In the genomic region with DNA sequence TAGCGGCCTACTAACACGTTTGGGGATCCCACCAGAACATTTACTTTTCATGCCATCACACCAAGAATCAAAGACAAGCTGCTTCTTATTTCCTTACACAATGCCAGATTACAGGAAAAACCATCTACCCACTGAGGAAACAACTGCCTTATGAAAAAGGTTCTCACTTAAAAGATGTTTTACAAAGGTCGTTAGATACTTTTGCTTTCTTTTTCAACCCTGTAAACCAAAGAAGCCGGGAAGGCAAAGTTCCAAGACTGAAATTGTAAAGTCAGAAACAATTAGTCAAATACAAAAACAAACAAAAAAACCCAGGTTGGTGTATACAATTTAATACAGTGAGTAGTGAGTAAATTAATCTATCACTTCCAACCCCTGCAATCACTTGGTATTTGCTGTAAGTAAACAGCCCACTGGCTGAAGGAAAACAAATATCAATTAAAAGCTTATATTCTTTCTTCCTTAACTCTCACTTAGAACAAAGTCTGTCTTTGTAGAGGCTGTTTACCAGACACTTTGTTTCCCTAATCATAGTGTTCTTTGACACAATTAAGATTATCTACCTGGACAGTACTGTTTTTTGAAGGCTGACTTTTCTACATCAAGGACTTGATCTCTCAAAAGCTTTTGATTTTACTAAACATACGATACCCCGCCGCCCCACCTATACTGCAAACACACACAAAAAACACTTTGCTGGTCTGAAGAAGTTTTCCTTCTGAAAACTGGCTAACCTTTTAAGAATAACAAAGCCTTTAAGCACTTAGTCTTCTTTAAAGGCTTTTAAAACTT, we compare ENCODE assay signal across 12 cellular contexts. TPM values are rescaled to one million over a fixed set of nuclear protein-coding genes. Genes with fewer than 3 reads are reported as not detected.
A peak's percentile ranks its signal among the peaks of the same experiment; 100 is the strongest.
DNase-seq lines count a peak whose midpoint lies in the region; ATAC-seq and TF ChIP-seq lines count a peak whose summit lies in the region.
"Had no signal": no experiment of that assay in that cellular context is flagged by ENCODE, and none has a peak within 500 bp of the region (broad histone marks: within the 10 kb centered on the region; RNA-seq: fewer than 3 reads in every experiment).

No MANE protein-coding gene starts in this region.

- H3K23ac ChIP-seq in mesendoderm (ENCODE audit: low read length) = no peak overlapping the region

- peak overlapping the region; percentile 40 for H3K4me2 ChIP-seq in BLaER1
- H3K4me2 ChIP-seq in PC-9 = no peak overlapping the region
- H3K4me2 ChIP-seq in mesendoderm (ENCODE audit: low read length) = no peak overlapping the region

- no peaks in the 10 kb centered on the region for H3K27me3 Mint-ChIP-seq in IgD-negative memory B cell
- no peaks in the 10 kb centered on the region for H3K27me3 Mint-ChIP-seq in naive thymus-derived CD4-positive, alpha-beta T cell

- no peak for ATAC-seq in naive thymus-derived CD4-positive, alpha-beta T cell
- ATAC-seq: gastroesophageal sphincter had no signal

- H3K9me2 ChIP-seq in PC-9 (ENCODE audit: insufficient read depth) = no peaks in the 10 kb centered on the region

- H3K9ac ChIP-seq in BLaER1 (peak overlapping the region; percentile 15; the same call in 1 of the 2 replicates), mesendoderm (ENCODE audit: low read length) (no peak overlapping the region)

- no peak overlapping the region for H2AK5ac ChIP-seq in mesendoderm (ENCODE audit: low read length)

- no peak for TF ChIP-seq POLR2A in testis (IDR thresholded peaks at IDR 0.05)

- H3K4me3 Mint-ChIP-seq in IgD-negative memory B cell = peak overlapping the region in 1 of 4 donors; percentile 63
- peak overlapping the region in 9 of 10 donors; percentile 63 to 84 (median 70) for H3K4me3 Mint-ChIP-seq in naive thymus-derived CD4-positive, alpha-beta T cell

- H3K27ac ChIP-seq in BLaER1 = peak overlapping the region; percentile 15; the same call in 1 of the 2 replicates
- H3K27ac ChIP-seq in naive thymus-derived CD4-positive, alpha-beta T cell (ENCODE audit: low read depth, low read length) = peak overlapping the region; percentile 58
- H3K27ac ChIP-seq in PC-9 = no peak overlapping the region
- H3K27ac ChIP-seq in testis = peak overlapping the region in 1 of 2 donors; percentile 38
- H3K27ac ChIP-seq in mesendoderm (ENCODE audit: low read depth, low read length) = no peak overlapping the region
- H3K27ac ChIP-seq: gastroesophageal sphincter had no signal

- H3K4me3 ChIP-seq in BLaER1 (no peak overlapping the region), PC-9 (no peak overlapping the region), testis (no peak overlapping the region), mesendoderm (ENCODE audit: low read length) (no peak overlapping the region)
- peak overlapping the region; percentile 32 for H3K4me3 ChIP-seq in naive thymus-derived CD4-positive, alpha-beta T cell (ENCODE audit: low read length)
- H3K4me3 ChIP-seq: gastroesophageal sphincter had no signal

- CTCF ChIA-PET in naive thymus-derived CD4-positive, alpha-beta T cell (lab: Charles Lee) = interaction anchor here (0.6 kb wide), 1 partner anchor 1980 kb away, joined by 3 read pairs; no protein-coding TSS in a partner anchor
- CTCF ChIA-PET in PC-9 (lab: Charles Lee) = no interaction called here

- no peak overlapping the region for H2BK15ac ChIP-seq in mesendoderm (replicated peaks; ENCODE audit: low read depth)

- no peaks in the 10 kb centered on the region for H3K9me3 Mint-ChIP-seq in IgD-negative memory B cell
- peaks cover 0 to 6% (median 0%) of the 10 kb centered on the region in 11 donors for H3K9me3 Mint-ChIP-seq in naive thymus-derived CD4-positive, alpha-beta T cell

- H4K5ac ChIP-seq in mesendoderm (ENCODE audit: low read length) = no peak overlapping the region

- H4K8ac ChIP-seq in mesendoderm (ENCODE audit: low read depth, low read length) = no peak overlapping the region

- H3K4me1 ChIP-seq in BLaER1 (peaks cover 13% of the 10 kb centered on the region), PC-9 (replicated peaks; ENCODE audit: insufficient read depth) (no peaks in the 10 kb centered on the region), testis (no peaks in the 10 kb centered on the region), mesendoderm (ENCODE audit: control insufficient read depth, low read depth, low read length) (no peaks in the 10 kb centered on the region)
- H3K4me1 ChIP-seq in naive thymus-derived CD4-positive, alpha-beta T cell (ENCODE audit: control insufficient read depth in 2 of 2, insufficient read depth in 2 of 2, low read length in 2 of 2) = peaks cover 4 to 6% of the 10 kb centered on the region in 2 donors
- H3K4me1 ChIP-seq: gastroesophageal sphincter had no signal

- peaks cover 6% of the 10 kb centered on the region for H3K36me3 Mint-ChIP-seq in IgD-negative memory B cell
- peaks cover 6 to 36% (median 26%) of the 10 kb centered on the region in 5 donors for H3K36me3 Mint-ChIP-seq in naive thymus-derived CD4-positive, alpha-beta T cell

- H3K9me3 ChIP-seq in BLaER1 (peaks cover 5% of the 10 kb centered on the region), PC-9 (ENCODE audit: insufficient read depth, low read depth) (no peaks in the 10 kb centered on the region), testis (no peaks in the 10 kb centered on the region)
- H3K9me3 ChIP-seq in naive thymus-derived CD4-positive, alpha-beta T cell (ENCODE audit: control insufficient read depth in 2 of 3, low read length in 3 of 3) = no peaks in the 10 kb centered on the region
- H3K9me3 ChIP-seq: gastroesophageal sphincter had no signal

- H4K20me1 ChIP-seq in BLaER1 (peaks cover 24% of the 10 kb centered on the region; the same call in 1 of the 2 replicates), PC-9 (ENCODE audit: insufficient read depth) (no peaks in the 10 kb centered on the region)

- H2BK120ac ChIP-seq in mesendoderm (ENCODE audit: low read depth, low read length) = no peak overlapping the region

- TF ChIP-seq CTCF in PC-9 (conservative IDR thresholded peaks at IDR 0.05) (no peak), testis (IDR thresholded peaks at IDR 0.05) (no peak)

- no peaks in the 10 kb centered on the region; the same call in 1 of the 2 replicates for H3F3A ChIP-seq in PC-9 (ENCODE audit: insufficient read depth, low read depth)

- WGBS in testis, 2 donors = 61 to 66% methylated on average over 7 of the region's 7 CpGs
- no CpG with 5 or more reads among the region's 7 CpGs for WGBS in mesendoderm (ENCODE audit: extremely low coverage, insufficient coverage, low lambda C conversion rate)

- H2AFZ ChIP-seq in PC-9 = no peak overlapping the region

- no TSS peak for BruUV-seq in PC-9 (replicated peaks; lab: Mats Ljungman, UMichigan)

- H3K27me3 ChIP-seq in BLaER1 (no peaks in the 10 kb centered on the region), PC-9 (ENCODE audit: insufficient read depth, low read depth) (no peaks in the 10 kb centered on the region), testis (no peaks in the 10 kb centered on the region), mesendoderm (ENCODE audit: insufficient read depth, low read length, poor library complexity) (no peaks in the 10 kb centered on the region)
- H3K27me3 ChIP-seq in naive thymus-derived CD4-positive, alpha-beta T cell (ENCODE audit: control insufficient read depth in 2 of 2, insufficient read depth in 2 of 2, low read length in 2 of 2) = no peaks in the 10 kb centered on the region
- H3K27me3 ChIP-seq: gastroesophageal sphincter had no signal

- peak overlapping the region; percentile 1 to 65 (median 59) for H3K27ac Mint-ChIP-seq in IgD-negative memory B cell
- peak overlapping the region; percentile 61 to 90 (median 80) for H3K27ac Mint-ChIP-seq in naive thymus-derived CD4-positive, alpha-beta T cell

- POLR2A ChIA-PET in naive thymus-derived CD4-positive, alpha-beta T cell (lab: Charles Lee) = no interaction called here
- POLR2A ChIA-PET in PC-9 (lab: Charles Lee; ENCODE audit: unreplicated experiment) = no interaction called here

- peaks cover 79% of the 10 kb centered on the region for H3K36me3 ChIP-seq in BLaER1
- peaks cover 0 to 5% (median 0%) of the 10 kb centered on the region in 3 experiments for H3K36me3 ChIP-seq in naive thymus-derived CD4-positive, alpha-beta T cell (ENCODE audit: control insufficient read depth in 2 of 3, insufficient read depth in 3 of 3, low read length in 3 of 3)
- H3K36me3 ChIP-seq in PC-9 (ENCODE audit: low read depth) = no peaks in the 10 kb centered on the region
- H3K36me3 ChIP-seq in testis (ENCODE audit: low read depth, missing control alignments) = no peaks in the 10 kb centered on the region
- no peaks in the 10 kb centered on the region for H3K36me3 ChIP-seq in mesendoderm (ENCODE audit: control insufficient read depth, insufficient read depth, low read length)

- no peak overlapping the region for H3K18ac ChIP-seq in mesendoderm (ENCODE audit: low read length)

- H3K79me2 ChIP-seq in PC-9 (ENCODE audit: low read depth) (no peaks in the 10 kb centered on the region), mesendoderm (ENCODE audit: control insufficient read depth, insufficient read depth, low read length) (no peaks in the 10 kb centered on the region)

- H3K79me1 ChIP-seq in mesendoderm (ENCODE audit: low read length) = no peaks in the 10 kb centered on the region

- H3K4me1 Mint-ChIP-seq in IgD-negative memory B cell = peaks cover 5 to 14% (median 10%) of the 10 kb centered on the region in 3 donors
- H3K4me1 Mint-ChIP-seq in naive thymus-derived CD4-positive, alpha-beta T cell = peaks cover 18 to 46% (median 34%) of the 10 kb centered on the region in 7 donors

- no peak overlapping the region for H3K56ac ChIP-seq in mesendoderm (ENCODE audit: low read length)

- DNase-seq in central memory CD4-positive, alpha-beta T cell = peak; percentile 3
- DNase-seq in naive thymus-derived CD4-positive, alpha-beta T cell = no peak
- DNase-seq in NCI-H82 (lab: John Stamatoyannopoulos, UW) = no peak
- no peak for DNase-seq in PC-9
- no peak for DNase-seq in testis
- DNase-seq in mesendoderm = no peak
- DNase-seq: activated CD4-positive, alpha-beta T cell treated with anti-CD3 and anti-CD28 coated beads, Interleukin-2, amount 50 U/mL, for 1 hour; NCI-H2029 treated with DMSO at 0.1 percent for 48 hours; stimulated activated CD4-positive, alpha-beta T cell treated with anti-CD3 and anti-CD28 coated beads, Interleukin-15, amount 100 ng/mL, for 24 hours had no signal

- no peak overlapping the region for H3K4ac ChIP-seq in mesendoderm (ENCODE audit: low read depth, low read length)

- no peak overlapping the region for H2BK5ac ChIP-seq in mesendoderm (ENCODE audit: low read length)

- intact Hi-C loops in naive thymus-derived CD4-positive, alpha-beta T cell (cut with micrococcal nuclease) = loop anchor here in 1 of 2 donors (2.0 kb wide), 1 partner anchor 19 kb away; a partner anchor contains a TSS
- intact Hi-C loops in PC-9 (cut with micrococcal nuclease; ENCODE audit: unreplicated experiment) = no loop called here
- intact Hi-C loops in testis (cut with DNase I; ENCODE audit: low total_unique reads) = no loop called here

RNA-seq across cellular contexts. Expression of a gene that starts 18.1 kb away (rescaled TPM):
- 8.7 TPM for polyA plus RNA-seq in IgD-negative memory B cell
- 10 to 100 TPM in 3 of 5 experiments, 1 to 10 TPM in 2; 3.9 to 17.0 (median 12.4) TPM for total RNA-seq in naive thymus-derived CD4-positive, alpha-beta T cell
- 10 to 100 TPM; 11.3 to 19.3 TPM for polyA plus RNA-seq in naive thymus-derived CD4-positive, alpha-beta T cell
- total RNA-seq in PC-9 (2021) = 18.6 and 24.9 TPM in 2 replicates
- total RNA-seq in testis = 10 to 100 TPM; 27.9 to 32.5 TPM
- polyA plus RNA-seq in testis (ENCODE audit: insufficient read depth, low read depth, low replicate concordance) = 62.7 TPM
- 26.9 TPM for polyA plus RNA-seq in mesendoderm (2013, experiment 1 of 2)
- polyA plus RNA-seq in mesendoderm (2013, experiment 2 of 2) = 25.3 TPM

Comparison
In these comparisons a context has a peak if more than half of its experiments do, and no peak if none do; other contexts are left out.
1. H3K27ac ChIP-seq: peak in BLaER1 (single experiment) and naive thymus-derived CD4-positive, alpha-beta T cell (single experiment); none in PC-9 (single experiment) and mesendoderm (single experiment).